20 cellular contexts compared by ENCODE assay signal in the genomic region with DNA sequence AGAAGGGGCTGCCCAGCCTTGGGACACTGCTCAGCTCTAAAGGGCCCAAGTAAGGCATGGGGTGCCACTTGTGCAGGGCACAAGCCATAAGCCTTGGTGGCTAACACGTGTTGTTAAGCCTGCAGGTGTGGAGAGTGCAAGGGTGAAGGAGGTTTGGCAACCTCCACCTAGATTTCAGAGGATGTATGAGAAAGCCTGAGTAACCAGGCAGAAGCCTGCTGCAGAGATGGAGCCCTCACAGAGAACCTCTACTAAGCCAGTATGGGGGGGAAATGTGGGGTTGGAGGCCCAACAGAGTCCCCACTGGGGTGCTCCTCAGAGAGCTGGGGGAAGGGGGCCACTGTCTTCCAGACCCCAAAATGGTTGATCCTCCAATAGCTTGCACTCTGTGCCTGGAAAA.
A peak's percentile ranks its signal among the peaks of the same experiment; 100 is the strongest.
DNase-seq lines count a peak whose midpoint lies in the region; ATAC-seq and TF ChIP-seq lines count a peak whose summit lies in the region.
"Had no signal": no experiment of that assay in that cellular context is flagged by ENCODE, and none has a peak within 500 bp of the region (broad histone marks: within the 10 kb centered on the region; RNA-seq: fewer than 3 reads in every experiment).

No MANE protein-coding gene starts in this region.

- no peaks in the 10 kb centered on the region for H3K27me3 Mint-ChIP-seq in activated naive CD8-positive, alpha-beta T cell treated with anti-CD3 and anti-CD28 coated beads, Interleukin-2, amount 50 U/mL, for 24 hours
- H3K27me3 Mint-ChIP-seq: CD4-positive, alpha-beta T cell had no signal

- H3K4me3 ChIP-seq in BLaER1 = peak overlapping the region; percentile 38; the same call in 1 of the 2 replicates
- no peak overlapping the region for H3K4me3 ChIP-seq in DND-41 (ENCODE audit: low read depth in 1 of 2, low read length in 2 of 2)
- H3K4me3 ChIP-seq: A549 had no signal

- H3K79me2 ChIP-seq in DND-41 (ENCODE audit: insufficient read depth, low read length) = no peaks in the 10 kb centered on the region

- H3K36me3 Mint-ChIP-seq in activated naive CD8-positive, alpha-beta T cell treated with anti-CD3 and anti-CD28 coated beads, Interleukin-2, amount 50 U/mL, for 24 hours (ENCODE audit: low read depth) = peaks cover 77% of the 10 kb centered on the region

- peak; percentile 29; the same call in 1 of the 3 replicates for ATAC-seq in DND-41 (ENCODE audit: insufficient read depth, low read depth)
- ATAC-seq in activated naive CD8-positive, alpha-beta T cell treated with anti-CD3 and anti-CD28 coated beads, Interleukin-2, amount 50 U/mL, for 24 hours = peak; percentile 24
- ATAC-seq: A549, Panc1, SK-N-SH treated with all-trans-retinoic acid at 6 μM for 48 hours had no signal

- H2AFZ ChIP-seq in DND-41 (ENCODE audit: low read depth, low read length) = no peak overlapping the region

- H3K27ac ChIP-seq in BLaER1 = no peak overlapping the region
- H3K27ac ChIP-seq in DND-41 (ENCODE audit: low read length) = no peak overlapping the region
- H3K27ac ChIP-seq: A549 had no signal

- no peaks in the 10 kb centered on the region for H3K4me1 ChIP-seq in BLaER1
- H3K4me1 ChIP-seq in DND-41 (ENCODE audit: insufficient read depth, low read length) = no peaks in the 10 kb centered on the region
- H3K4me1 ChIP-seq: A549, BE2C had no signal

- no peak overlapping the region for H3K9ac ChIP-seq in BLaER1
- H3K9ac ChIP-seq in DND-41 (ENCODE audit: low read depth, low read length) = no peak overlapping the region

- peaks cover 73% of the 10 kb centered on the region for H3K36me3 ChIP-seq in BLaER1
- H3K36me3 ChIP-seq in DND-41 (ENCODE audit: insufficient read depth, low read length) = peaks cover 82% of the 10 kb centered on the region

- H3K27ac Mint-ChIP-seq in activated naive CD8-positive, alpha-beta T cell treated with anti-CD3 and anti-CD28 coated beads, Interleukin-2, amount 50 U/mL, for 24 hours = no peak overlapping the region

- no peaks in the 10 kb centered on the region for H3K4me1 Mint-ChIP-seq in activated naive CD8-positive, alpha-beta T cell treated with anti-CD3 and anti-CD28 coated beads, Interleukin-2, amount 50 U/mL, for 24 hours

- 0 out of 2 replicates have a peak, but pooled peaks cover 3% of the 10 kb centered on the region for H4K20me1 ChIP-seq in BLaER1
- no peaks in the 10 kb centered on the region for H4K20me1 ChIP-seq in DND-41 (ENCODE audit: insufficient read depth, low read length)

- peak; percentile 23 for DNase-seq in NCI-H82 (lab: John Stamatoyannopoulos, UW)
- DNase-seq in NCI-H82 treated with DMSO at 0.1 percent for 48 hours (lab: John Stamatoyannopoulos, UW; ENCODE audit: unreplicated experiment) = no peak
- DNase-seq in DND-41 = peak; percentile 14
- DNase-seq in activated naive CD8-positive, alpha-beta T cell treated with anti-CD3 and anti-CD28 coated beads, Interleukin-2, amount 50 U/mL, for 24 hours = no peak
- no peak for DNase-seq in Kasumi-1 (lab: John Stamatoyannopoulos, UW)
- no peak for DNase-seq in NCI-H1694 (lab: John Stamatoyannopoulos, UW)
- no peak for DNase-seq in NCI-H1694 treated with DMSO at 0.1 percent for 48 hours (lab: John Stamatoyannopoulos, UW)
- DNase-seq: BE2C; CD4-positive, alpha-beta T cell; DMS79; KBM-7; NCI-H1092; NCI-H1436 treated with DMSO at 0.1 percent for 48 hours; NCI-H2029 treated with DMSO at 0.1 percent for 48 hours; NCI-H446 treated with DMSO at 0.1 percent for 48 hours; NCI-H526 treated with DMSO at 0.1 percent for 48 hours had no signal

- H3K4me3 Mint-ChIP-seq in activated naive CD8-positive, alpha-beta T cell treated with anti-CD3 and anti-CD28 coated beads, Interleukin-2, amount 50 U/mL, for 24 hours = no peak overlapping the region
- H3K4me3 Mint-ChIP-seq: CD4-positive, alpha-beta T cell had no signal

- no peaks in the 10 kb centered on the region for H3K27me3 ChIP-seq in BLaER1
- H3K27me3 ChIP-seq in DND-41 (ENCODE audit: insufficient read depth, low read length, poor library complexity) = no peaks in the 10 kb centered on the region
- H3K27me3 ChIP-seq: BE2C had no signal

- no peak for TF ChIP-seq CTCF in DND-41 (IDR thresholded peaks at IDR 0.05; ENCODE audit: borderline replicate concordance, extremely low read depth, low read length, poor library complexity, severe bottlenecking)

- H3K9me3 Mint-ChIP-seq in activated naive CD8-positive, alpha-beta T cell treated with anti-CD3 and anti-CD28 coated beads, Interleukin-2, amount 50 U/mL, for 24 hours = peaks cover 36% of the 10 kb centered on the region

- peaks cover 32% of the 10 kb centered on the region for H3K9me3 ChIP-seq in BLaER1
- H3K9me3 ChIP-seq in DND-41 (ENCODE audit: insufficient read depth, low read length, severe bottlenecking) = peaks cover 30% of the 10 kb centered on the region
- H3K9me3 ChIP-seq: BE2C had no signal

- H3K4me2 ChIP-seq in BLaER1 = no peak overlapping the region
- no peak overlapping the region for H3K4me2 ChIP-seq in DND-41 (ENCODE audit: insufficient read depth, low read length)
- H3K4me2 ChIP-seq: A549 had no signal

Comparison
In these comparisons a context has a peak if more than half of its experiments do, and no peak if none do; other contexts are left out.
1. DNase-seq: peak in NCI-H82 (single experiment) and DND-41 (single experiment); none in NCI-H82 treated with DMSO at 0.1 percent for 48 hours (single experiment), activated naive CD8-positive, alpha-beta T cell treated with anti-CD3 and anti-CD28 coated beads, Interleukin-2, amount 50 U/mL, for 24 hours (single experiment), Kasumi-1 (0 of 2), NCI-H1694 (single experiment) and NCI-H1694 treated with DMSO at 0.1 percent for 48 hours (single experiment).